In genomic region chrX:22969416-22969815, GRCh38 we compare ENCODE assay signal across 19 cellular contexts. TPM values are rescaled to one million over a fixed set of nuclear protein-coding genes. Genes with fewer than 3 reads are reported as not detected.
DNase-seq lines count a peak whose midpoint lies in the region; TF ChIP-seq lines count a peak whose summit lies in the region.
"Had no signal": no experiment of that assay in that cellular context is flagged by ENCODE, and none has a peak within 500 bp of the region (broad histone marks: within the 10 kb centered on the region; RNA-seq: fewer than 3 reads in every experiment).

No MANE protein-coding gene starts in this region.

- no peaks in the 10 kb centered on the region for H3K27me3 Mint-ChIP-seq in chondrocyte (ENCODE audit: low read depth)

- peaks cover 10% of the 10 kb centered on the region for H3K9me3 Mint-ChIP-seq in chondrocyte (ENCODE audit: low read depth)

- no peak overlapping the region for H3K4me3 Mint-ChIP-seq in chondrocyte (ENCODE audit: unreplicated experiment)

- no peaks in the 10 kb centered on the region for H3K27me3 ChIP-seq in MM.1S (replicated peaks; ENCODE audit: insufficient read depth, low read length)

- H3K36me3 Mint-ChIP-seq in chondrocyte (ENCODE audit: low read depth) = no peaks in the 10 kb centered on the region

- peaks cover 19% of the 10 kb centered on the region for H3K4me1 Mint-ChIP-seq in chondrocyte (ENCODE audit: low read depth)

- DNase-seq in COLO829 (ENCODE audit: low spot score) (peak; percentile 13), MM.1S (peak; percentile 72), chondrocyte (ENCODE audit: low spot score) (no peak), myocyte (ENCODE audit: low read depth) (peak; percentile 72), NCI-H1105 (lab: John Stamatoyannopoulos, UW) (no peak), glomerular visceral epithelial cell (ENCODE audit: extremely low spot score) (no peak), dedifferentiated amniotic fluid mesenchymal stem cell (ENCODE audit: extremely low spot score) (no peak)
- DNase-seq in activated T-cell treated with anti-CD3 and anti-CD28 coated beads, Interleukin-2, amount 50 U/mL, for 1 hour = no peak
- DNase-seq: COR-L47, DMS53, NCI-H1092 treated with DMSO at 0.1 percent for 48 hours, NCI-H187 treated with DMSO at 0.1 percent for 48 hours, NCI-H510A, SIG-M5 had no signal

- 0 out of 2 replicates have a peak overlapping the region, but pooled peaks have one; percentile 31 for H2AFZ ChIP-seq in MM.1S (ENCODE audit: low read length)

- H3K36me3 ChIP-seq in MM.1S (replicated peaks; ENCODE audit: insufficient read depth, low read length) = no peaks in the 10 kb centered on the region
- H3K36me3 ChIP-seq: HAP-1 had no signal

- no peaks in the 10 kb centered on the region for H4K20me1 ChIP-seq in MM.1S (ENCODE audit: insufficient read depth, low read length)

- no peaks in the 10 kb centered on the region for H3K9me3 ChIP-seq in MM.1S (replicated peaks; ENCODE audit: insufficient read depth, low read length)
- H3K9me3 ChIP-seq: HAP-1 had no signal

- TF ChIP-seq CTCF in MM.1S (IDR thresholded peaks at IDR 0.05; ENCODE audit: low read length) = no peak
- no peak for TF ChIP-seq CTCF in chondrocyte (IDR thresholded peaks at IDR 0.05)

- H3F3A ChIP-seq in MM.1S (ENCODE audit: insufficient read depth, low read length) = no peaks in the 10 kb centered on the region; the same call in 1 of the 2 replicates

- no peaks in the 10 kb centered on the region for H3K79me2 ChIP-seq in MM.1S (ENCODE audit: low read length)

- peak overlapping the region; percentile 15 for H3K27ac Mint-ChIP-seq in chondrocyte (ENCODE audit: unreplicated experiment)

- H3K4me2 ChIP-seq in MM.1S (ENCODE audit: low read depth, low read length) = peak overlapping the region; percentile 41

- no peak overlapping the region; the same call in 1 of the 2 replicates for H3K4me3 ChIP-seq in MM.1S (ENCODE audit: low read length)
- H3K4me3 ChIP-seq: HAP-1, K562 had no signal

- no peaks in the 10 kb centered on the region for H3K9me2 ChIP-seq in MM.1S (replicated peaks; ENCODE audit: insufficient read depth, low read length)

- peak overlapping the region; percentile 42; the same call in 1 of the 2 replicates for H3K27ac ChIP-seq in MM.1S (ENCODE audit: low read length)
- H3K27ac ChIP-seq: C4-2B had no signal

- no peak overlapping the region for H3K9ac ChIP-seq in MM.1S (ENCODE audit: low read length)

- peaks cover 6% of the 10 kb centered on the region; the same call in 1 of the 2 replicates for H3K4me1 ChIP-seq in MM.1S (ENCODE audit: low read length)
- H3K4me1 ChIP-seq: HAP-1 had no signal

RNA-seq across cellular contexts. Expression of gene DDX53, which starts 30.3 kb away (rescaled TPM):
- total RNA-seq in chondrocyte (not detected in 3 replicates), myocyte (not detected in 2 replicates)
- polyA plus RNA-seq in myocyte (2012) = not detected
- total RNA-seq: G401 had no signal
- polyA plus RNA-seq: AG04450 had no signal

Comparison
In these comparisons a context has a peak if more than half of its experiments do, and no peak if none do; other contexts are left out.
1. DNase-seq: peak in COLO829 (single experiment), MM.1S (single experiment) and myocyte (single experiment); none in chondrocyte (single experiment), NCI-H1105 (single experiment), glomerular visceral epithelial cell (single experiment), dedifferentiated amniotic fluid mesenchymal stem cell (single experiment) and activated T-cell treated with anti-CD3 and anti-CD28 coated beads, Interleukin-2, amount 50 U/mL, for 1 hour (single experiment).